In the genomic region with DNA sequence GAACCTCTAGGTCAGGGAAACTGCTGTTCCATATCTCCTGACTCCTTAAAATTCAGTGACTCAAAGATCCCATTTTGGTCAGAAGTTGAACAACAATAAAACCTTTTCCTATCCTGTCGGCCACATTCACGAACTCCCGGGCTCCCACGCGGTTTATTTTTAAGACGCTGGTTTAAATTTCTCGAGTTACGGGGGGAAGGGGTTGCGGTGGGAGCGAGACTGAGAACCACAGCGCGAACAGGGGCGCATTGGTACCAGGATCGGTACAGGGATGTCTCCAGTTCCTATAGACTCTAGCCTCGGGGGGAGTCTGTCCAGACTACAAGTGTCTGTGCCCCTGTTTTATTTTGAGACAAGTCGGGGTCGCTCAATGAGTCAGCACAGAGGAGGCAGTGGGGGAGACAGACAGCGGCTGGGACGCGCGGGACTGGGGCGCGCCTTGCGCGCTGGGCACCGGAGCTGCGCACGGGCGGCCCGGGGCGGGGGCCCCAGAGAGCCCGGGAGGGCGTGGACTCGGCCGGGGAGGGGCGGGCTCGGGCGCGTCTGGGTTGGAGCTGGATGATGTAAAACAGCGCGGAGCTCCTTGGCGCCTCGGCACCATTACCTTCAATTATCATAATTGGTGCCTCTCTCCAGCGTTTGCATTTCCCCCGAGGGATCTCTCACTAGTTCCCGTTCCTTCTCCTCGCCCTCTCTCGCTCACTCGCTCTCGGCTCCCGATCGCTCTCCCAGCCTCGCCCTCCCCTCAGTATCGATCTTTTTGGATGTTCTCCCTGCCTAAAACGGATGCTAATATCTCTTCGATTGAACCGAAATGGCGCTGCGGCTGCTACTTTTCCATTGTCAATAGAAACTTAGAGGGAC, we compare ENCODE assay signal across 8 cellular contexts. TPM values are rescaled to one million over a fixed set of nuclear protein-coding genes. Genes with fewer than 3 reads are reported as not detected.
DNase-seq lines count a peak whose midpoint lies in the region; ATAC-seq and TF ChIP-seq lines count a peak whose summit lies in the region.

No MANE protein-coding gene starts in this region.

- no peak overlapping the region for H3K27ac ChIP-seq in urinary bladder (ENCODE audit: low read depth)

- POLR2A ChIA-PET in Caco-2 (lab: Charles Lee) = interaction anchor here (0.6 to 1.0 kb wide), 2 partner anchors 16 to 54 kb away, joined by 3 read pairs; no protein-coding TSS in a partner anchor

- no peaks in the 10 kb centered on the region; the same call in 1 of the 2 replicates for H3K27me3 ChIP-seq in Caco-2 (replicated peaks; ENCODE audit: control insufficient read depth, insufficient read depth, low read length)

- H3K4me3 ChIP-seq in Caco-2 (ENCODE audit: low read depth, low read length) (peak overlapping the region; percentile 66), urinary bladder (ENCODE audit: low read depth, low read length) (peak overlapping the region; percentile 37)

- H3K9me3 Mint-ChIP-seq in Caco-2 (ENCODE audit: unreplicated experiment) = no peaks in the 10 kb centered on the region
- H3K9me3 Mint-ChIP-seq in neural crest cell = no peaks in the 10 kb centered on the region

- BruUV-seq in Caco-2 (replicated peaks; lab: Mats Ljungman, UMichigan) = TSS peak; percentile 85

- intact Hi-C loops in Caco-2 (cut with micrococcal nuclease; ENCODE audit: unreplicated experiment) = loop anchor here (2.0 kb wide), 1 partner anchor 396 kb away; no protein-coding TSS in a partner anchor

- DNase-seq in Caco-2 (peak; percentile 73 to 88), NCI-H1417 treated with DMSO at 0.1 percent for 48 hours (lab: John Stamatoyannopoulos, UW) (peak; percentile 31), activated T-cell treated with anti-CD3 and anti-CD28 coated beads for 48 hours (ENCODE audit: low read depth) (peak; percentile 57), fibroblast of peridontal ligament (ENCODE audit: extremely low read depth) (peak; percentile 31), neural crest cell (ENCODE audit: low read depth, low spot score) (peak; percentile 42)

- no peaks in the 10 kb centered on the region for H3K9me3 ChIP-seq in Caco-2

- TF ChIP-seq CTCF in Caco-2 (IDR thresholded peaks at IDR 0.05; ENCODE audit: insufficient read depth in 1 of 2, low read depth in 1 of 2, low read length in 1 of 2, severe bottlenecking in 1 of 2, unreplicated experiment in 1 of 2) (peak in 1 of 2 experiments; percentile 10), neural crest cell (conservative IDR thresholded peaks at IDR 0.05) (no peak)

- WGBS in urinary bladder = 1% methylated on average over 59 of the region's 59 CpGs

- H3K36me3 ChIP-seq in Caco-2 (ENCODE audit: control insufficient read depth, insufficient read depth, low read length) (no peaks in the 10 kb centered on the region), urinary bladder (ENCODE audit: insufficient read depth) (no peaks in the 10 kb centered on the region)

- CTCF ChIA-PET in Caco-2 (lab: Charles Lee) = interaction anchor here (0.5 to 1.0 kb wide), 3 partner anchors 45 to 636 kb away, joined by 3 to 4 read pairs (median 3); no protein-coding TSS in a partner anchor

- no peak for ATAC-seq in HG02678 (IDR thresholded peaks at IDR 0.05; ENCODE audit: unreplicated experiment)
- ATAC-seq in HG03159 (IDR thresholded peaks at IDR 0.05; ENCODE audit: unreplicated experiment) = no peak

- H3K4me3 Mint-ChIP-seq in Caco-2 (ENCODE audit: unreplicated experiment) (peak overlapping the region; percentile 96), neural crest cell (peak overlapping the region; percentile 82)

- H3K27me3 Mint-ChIP-seq in Caco-2 (ENCODE audit: insufficient read depth, unreplicated experiment) (peaks cover 3% of the 10 kb centered on the region), neural crest cell (ENCODE audit: low read depth) (peaks cover 93% of the 10 kb centered on the region)

- H3K36me3 Mint-ChIP-seq in Caco-2 (ENCODE audit: insufficient read depth, unreplicated experiment) (peaks cover 6% of the 10 kb centered on the region), neural crest cell (ENCODE audit: low read depth) (no peaks in the 10 kb centered on the region)

- H3K4me1 Mint-ChIP-seq in Caco-2 (ENCODE audit: low read depth, unreplicated experiment) (peaks cover 25% of the 10 kb centered on the region), neural crest cell (peaks cover 20% of the 10 kb centered on the region)

- H3K4me1 ChIP-seq in Caco-2 (peaks cover 16% of the 10 kb centered on the region), urinary bladder (ENCODE audit: insufficient read depth) (no peaks in the 10 kb centered on the region)

- H3K27ac Mint-ChIP-seq in Caco-2 (ENCODE audit: unreplicated experiment) (peak overlapping the region; percentile 74), neural crest cell (ENCODE audit: unreplicated experiment) (no peak overlapping the region)

RNA-seq across cellular contexts. Expression of a gene that starts 8.7 kb away (rescaled TPM):
- total RNA-seq in Caco-2 (2022) (146 and 165 TPM in 2 replicates), neural crest cell (4.8 and 5.5 TPM in 2 replicates), urinary bladder (33.7 TPM)
- polyA plus RNA-seq in urinary bladder = 27.0 TPM
